Comparison of ENCODE assay signal across 8 cellular contexts in the genomic region with DNA sequence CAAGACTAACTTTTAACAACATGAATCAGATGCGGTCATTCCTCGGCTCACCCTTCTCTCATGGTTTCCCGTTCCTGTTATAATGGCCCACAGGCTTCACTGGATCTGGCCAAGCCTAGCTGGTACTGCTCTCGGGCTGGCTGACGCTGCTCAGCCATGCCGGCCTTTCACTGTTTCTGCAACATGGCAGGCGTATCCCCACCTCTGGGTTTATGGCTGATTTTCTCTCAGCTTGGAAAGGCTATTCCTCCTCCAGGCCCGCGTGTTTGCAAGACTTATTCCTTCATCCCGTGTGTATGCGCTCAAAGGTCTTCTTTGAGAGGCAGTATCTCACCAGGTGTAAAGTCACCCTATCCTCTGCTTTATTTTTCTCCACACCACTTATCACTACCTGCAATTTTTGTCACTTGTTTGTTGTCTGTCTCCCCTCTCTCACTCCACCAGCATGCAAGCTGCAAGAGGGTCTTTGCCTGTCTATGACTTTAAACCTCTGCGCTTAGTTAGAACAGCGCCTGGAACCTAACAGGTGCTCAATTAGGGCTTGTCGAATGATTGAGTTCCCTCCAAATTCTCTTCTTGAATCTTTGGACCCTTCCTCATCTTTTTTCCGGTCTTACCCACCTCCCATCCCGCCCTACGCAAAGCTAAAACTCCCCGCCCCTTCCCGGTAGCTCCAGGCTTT. TPM values are rescaled to one million over a fixed set of nuclear protein-coding genes. Genes with fewer than 3 reads are reported as not detected.
DNase-seq lines count a peak whose midpoint lies in the region; ATAC-seq and TF ChIP-seq lines count a peak whose summit lies in the region.

No MANE protein-coding gene starts in this region.

- ATAC-seq in heart left ventricle (no peak), left ventricle myocardium superior (no peak), natural killer cell (no peak)

- no peaks in the 10 kb centered on the region for H3K27me3 Mint-ChIP-seq in natural killer cell (ENCODE audit: low read depth in 2 of 2)

- no peaks in the 10 kb centered on the region for H3K9me3 Mint-ChIP-seq in natural killer cell

- no peaks in the 10 kb centered on the region for H3F3A ChIP-seq in Loucy (ENCODE audit: low read depth)

- H3K9me3 ChIP-seq in heart left ventricle (no peaks in the 10 kb centered on the region), Loucy (ENCODE audit: insufficient read depth, low read depth, low read length) (no peaks in the 10 kb centered on the region)

- H3K4me1 ChIP-seq in heart left ventricle = peaks cover 0 to 79% (median 27%) of the 10 kb centered on the region in 12 donors
- peaks cover 62% of the 10 kb centered on the region for H3K4me1 ChIP-seq in Loucy (ENCODE audit: insufficient read depth, low read length, poor library complexity, severe bottlenecking)

- H3K4me3 ChIP-seq in heart left ventricle (peak overlapping the region; percentile 61 to 95 (median 82)), Loucy (ENCODE audit: low read length, poor library complexity, severe bottlenecking) (peak overlapping the region; percentile 87)

- H3K27me3 ChIP-seq in heart left ventricle (no peaks in the 10 kb centered on the region), Loucy (ENCODE audit: insufficient read depth, low read length, poor library complexity, severe bottlenecking) (no peaks in the 10 kb centered on the region)

- intact Hi-C loops in heart left ventricle (cut with DNase I) (loop anchor here in 4 of 10 donors (1.0 to 2.0 kb wide), 3 partner anchors 26 to 27 kb away; no protein-coding TSS in a partner anchor), left ventricle myocardium superior (cut with micrococcal nuclease) (no loop called here), natural killer cell (cut with micrococcal nuclease) (no loop called here)

- H3K36me3 ChIP-seq in heart left ventricle (no peaks in the 10 kb centered on the region), Loucy (ENCODE audit: insufficient read depth, low read length) (no peaks in the 10 kb centered on the region)

- H3K9ac ChIP-seq in Loucy (ENCODE audit: low read depth, low read length, poor library complexity, severe bottlenecking) = peak overlapping the region; percentile 78

- peak overlapping the region; percentile 93 for H3K4me2 ChIP-seq in Loucy (ENCODE audit: low read depth, low read length, poor library complexity, severe bottlenecking)

- H4K20me1 ChIP-seq in Loucy (ENCODE audit: insufficient read depth, low read length, poor library complexity, severe bottlenecking) = peaks cover 38% of the 10 kb centered on the region

- no peaks in the 10 kb centered on the region for H3K36me3 Mint-ChIP-seq in natural killer cell

- H3K79me2 ChIP-seq in Loucy (ENCODE audit: insufficient read depth, low read length) = peaks cover 52% of the 10 kb centered on the region

- TF ChIP-seq CTCF in heart left ventricle (IDR thresholded peaks at IDR 0.05) (no peak), Loucy (conservative IDR thresholded peaks at IDR 0.05; ENCODE audit: low read length) (no peak), natural killer cell (IDR thresholded peaks at IDR 0.05) (no peak)

- H3K4me3 Mint-ChIP-seq in natural killer cell = peak overlapping the region; percentile 84

- 49 to 54% (median 51%) methylated on average over 19 of the region's 19 CpGs for WGBS in heart left ventricle, 4 donors

- H2AFZ ChIP-seq in Loucy (ENCODE audit: low read length) = peak overlapping the region; percentile 90

- H3K27ac Mint-ChIP-seq in natural killer cell = peak overlapping the region; percentile 12 to 95

- H3K4me1 Mint-ChIP-seq in natural killer cell = peaks cover 66 to 74% of the 10 kb centered on the region in 2 donors

- DNase-seq in heart left ventricle (no peak), left ventricle myocardium superior (no peak), natural killer cell (no peak), 8988T (no peak), middle frontal gyrus (ENCODE audit: extremely low spot score, low spot score) (no peak)
- no peak for DNase-seq in stimulated activated CD4-positive, alpha-beta T cell treated with anti-CD3 and anti-CD28 coated beads, Interleukin-2, amount 100 ng/mL, for 24 hours

- peak overlapping the region; percentile 86 to 98 (median 98) for H3K27ac ChIP-seq in heart left ventricle
- H3K27ac ChIP-seq in cingulate gyrus (ENCODE audit: low read depth, low read length) = peak overlapping the region; percentile 51

- no peak for TF ChIP-seq POLR2A in heart left ventricle (IDR thresholded peaks at IDR 0.05)

- no peaks in the 10 kb centered on the region for H3K9me2 ChIP-seq in Loucy (replicated peaks; ENCODE audit: low read depth, low read length)

RNA-seq across cellular contexts. Expression of a gene that starts 0.5 kb away (rescaled TPM):
- total RNA-seq in heart left ventricle (100 to 1,000 TPM in 4 of 9 donors, 10 to 100 TPM in 5; 52.6 to 134 (median 99.1) TPM), left ventricle myocardium superior (102 TPM), natural killer cell (100 to 1,000 TPM in 2 of 3 donors, 10 to 100 TPM in 1; 83.7 to 112 (median 104) TPM)
- 10 to 100 TPM; 88.4 to 99.8 TPM for polyA plus RNA-seq in heart left ventricle
